14 cellular contexts compared by ENCODE assay signal in the genomic region with DNA sequence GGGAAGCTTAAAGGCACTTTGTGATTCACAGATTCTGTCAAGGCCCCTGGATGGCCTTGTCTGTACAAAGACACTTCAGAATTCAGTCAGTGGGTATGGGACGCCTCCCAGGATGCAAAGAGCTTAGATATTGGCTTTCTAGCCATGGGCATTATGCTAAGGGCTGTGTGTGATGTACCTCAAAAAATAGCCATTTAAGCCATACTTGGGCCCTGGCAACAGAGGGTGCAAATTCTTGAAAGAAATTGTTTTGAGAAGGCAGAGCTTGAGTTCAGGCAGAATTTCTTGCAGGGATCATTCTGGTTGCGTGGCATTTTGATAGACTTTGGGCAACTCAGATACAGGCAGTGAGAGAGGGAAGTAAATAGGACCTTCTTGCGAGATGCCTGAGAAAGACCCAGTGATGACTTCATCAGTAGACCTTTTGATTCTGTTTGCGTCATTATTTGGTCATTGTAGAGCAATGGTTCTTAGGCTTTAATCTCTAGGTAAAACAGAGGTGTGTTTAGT. TPM values are rescaled to one million over a fixed set of nuclear protein-coding genes. Genes with fewer than 3 reads are reported as not detected.
DNase-seq lines count a peak whose midpoint lies in the region; ATAC-seq and TF ChIP-seq lines count a peak whose summit lies in the region.
"Had no signal": no experiment of that assay in that cellular context is flagged by ENCODE, and none has a peak within 500 bp of the region (broad histone marks: within the 10 kb centered on the region; RNA-seq: fewer than 3 reads in every experiment).

No MANE protein-coding gene starts in this region.

- H3K4me2 ChIP-seq in OCI-LY1 (ENCODE audit: low read length): peak overlapping the region; percentile 80

- ATAC-seq in activated CD4-positive, alpha-beta T cell treated with anti-CD3 and anti-CD28 coated beads for 36 hours: peak; percentile 32
- ATAC-seq in central memory CD8-positive, alpha-beta T cell (replicated peaks; ENCODE audit: extremely low read depth, poor library complexity, severe bottlenecking): no peak
- no peak for ATAC-seq in stimulated activated naive B cell treated with anti-CD40 and anti-IgM and Interleukin-4, amounts not matched to agents 10 μg/mL and 1 μg/mL and 100 μg/mL, for 72 hours (replicated peaks)
- ATAC-seq in GM21381 (IDR thresholded peaks at IDR 0.05; ENCODE audit: unreplicated experiment) (no peak), GM21576 (IDR thresholded peaks at IDR 0.05; ENCODE audit: unreplicated experiment) (no peak)
- ATAC-seq: left ventricle myocardium superior had no signal

- H3K79me2 ChIP-seq in OCI-LY1 (ENCODE audit: insufficient read depth, low read length): peaks cover 73% of the 10 kb centered on the region

- H3K36me3 ChIP-seq in OCI-LY1 (ENCODE audit: insufficient read depth, low read length): peaks cover 36% of the 10 kb centered on the region

- POLR2A ChIA-PET in activated CD4-positive, alpha-beta T cell treated with anti-CD3 and anti-CD28 coated beads for 36 hours (lab: Charles Lee): interaction anchor here (0.6 to 1.0 kb wide), 3 partner anchors 14 to 587 kb away, joined by 3 to 6 read pairs (median 5); no protein-coding TSS in a partner anchor

- TF ChIP-seq CTCF in OCI-LY1 (IDR thresholded peaks at IDR 0.05; ENCODE audit: low read length): no peak

- H3K27ac ChIP-seq in OCI-LY1 (ENCODE audit: low read depth, low read length, poor library complexity, severe bottlenecking): peak overlapping the region; percentile 99

- peaks cover 53% of the 10 kb centered on the region for H3K36me3 Mint-ChIP-seq in activated CD4-positive, alpha-beta T cell treated with anti-CD3 and anti-CD28 coated beads for 36 hours (ENCODE audit: low read depth)
- peaks cover 26% of the 10 kb centered on the region for H3K36me3 Mint-ChIP-seq in central memory CD8-positive, alpha-beta T cell (ENCODE audit: insufficient read depth)
- H3K36me3 Mint-ChIP-seq in stimulated activated naive B cell treated with anti-CD40 and anti-IgM and Interleukin-4, amounts not matched to agents 10 μg/mL and 1 μg/mL and 100 μg/mL, for 72 hours: peaks cover 54 to 74% of the 10 kb centered on the region in 2 donors

- H3K4me1 ChIP-seq in OCI-LY1 (ENCODE audit: insufficient read depth, low read length, severe bottlenecking): peaks cover 80% of the 10 kb centered on the region

- H3F3A ChIP-seq in OCI-LY1 (ENCODE audit: insufficient read depth, low read length): 0 out of 2 replicates have a peak, but pooled peaks cover 6% of the 10 kb centered on the region

- H3K9me3 Mint-ChIP-seq in activated CD4-positive, alpha-beta T cell treated with anti-CD3 and anti-CD28 coated beads for 36 hours (ENCODE audit: low read depth): no peaks in the 10 kb centered on the region
- no peaks in the 10 kb centered on the region for H3K9me3 Mint-ChIP-seq in central memory CD8-positive, alpha-beta T cell
- peaks cover 0 to 3% of the 10 kb centered on the region in 2 donors for H3K9me3 Mint-ChIP-seq in stimulated activated naive B cell treated with anti-CD40 and anti-IgM and Interleukin-4, amounts not matched to agents 10 μg/mL and 1 μg/mL and 100 μg/mL, for 72 hours
- H3K9me3 Mint-ChIP-seq: H9 had no signal

- intact Hi-C loops in activated CD4-positive, alpha-beta T cell treated with anti-CD3 and anti-CD28 coated beads for 36 hours (cut with DNase I, micrococcal nuclease): loop anchor here (2.0 to 5.0 kb wide), 7 partner anchors 37 to 1937 kb away; a partner anchor contains a TSS

- no peaks in the 10 kb centered on the region for H4K20me1 ChIP-seq in OCI-LY1 (ENCODE audit: insufficient read depth, low read length)

- CTCF ChIA-PET in activated CD4-positive, alpha-beta T cell treated with anti-CD3 and anti-CD28 coated beads for 36 hours (lab: Charles Lee): interaction anchor here (0.6 to 0.7 kb wide), 3 partner anchors 25 to 47 kb away, joined by 3 to 4 read pairs (median 3); no protein-coding TSS in a partner anchor

- peak overlapping the region; percentile 77 for H3K9ac ChIP-seq in OCI-LY1 (ENCODE audit: low read length)

- peak overlapping the region; percentile 97 for H3K27ac Mint-ChIP-seq in activated CD4-positive, alpha-beta T cell treated with anti-CD3 and anti-CD28 coated beads for 36 hours
- peak overlapping the region; percentile 96 for H3K27ac Mint-ChIP-seq in central memory CD8-positive, alpha-beta T cell (ENCODE audit: low read depth)
- H3K27ac Mint-ChIP-seq in stimulated activated naive B cell treated with anti-CD40 and anti-IgM and Interleukin-4, amounts not matched to agents 10 μg/mL and 1 μg/mL and 100 μg/mL, for 72 hours: peak overlapping the region; percentile 93

- H3K4me3 Mint-ChIP-seq in activated CD4-positive, alpha-beta T cell treated with anti-CD3 and anti-CD28 coated beads for 36 hours: peak overlapping the region; percentile 96
- peak overlapping the region; percentile 93 for H3K4me3 Mint-ChIP-seq in central memory CD8-positive, alpha-beta T cell
- H3K4me3 Mint-ChIP-seq in stimulated activated naive B cell treated with anti-CD40 and anti-IgM and Interleukin-4, amounts not matched to agents 10 μg/mL and 1 μg/mL and 100 μg/mL, for 72 hours: peak overlapping the region; percentile 83 to 86

- no peaks in the 10 kb centered on the region for H3K27me3 ChIP-seq in OCI-LY1 (ENCODE audit: insufficient read depth, low read length)

- peak overlapping the region; percentile 91 for H3K4me3 ChIP-seq in OCI-LY1 (ENCODE audit: low read depth, low read length, poor library complexity, severe bottlenecking)

- H2AFZ ChIP-seq in OCI-LY1 (ENCODE audit: low read length): no peak overlapping the region

- H3K27me3 Mint-ChIP-seq in activated CD4-positive, alpha-beta T cell treated with anti-CD3 and anti-CD28 coated beads for 36 hours: no peaks in the 10 kb centered on the region
- H3K27me3 Mint-ChIP-seq in central memory CD8-positive, alpha-beta T cell: no peaks in the 10 kb centered on the region
- H3K27me3 Mint-ChIP-seq in stimulated activated naive B cell treated with anti-CD40 and anti-IgM and Interleukin-4, amounts not matched to agents 10 μg/mL and 1 μg/mL and 100 μg/mL, for 72 hours: no peaks in the 10 kb centered on the region

- no peaks in the 10 kb centered on the region for H3K9me2 ChIP-seq in OCI-LY1 (ENCODE audit: low read depth, low read length)

- peaks cover 78% of the 10 kb centered on the region for H3K4me1 Mint-ChIP-seq in activated CD4-positive, alpha-beta T cell treated with anti-CD3 and anti-CD28 coated beads for 36 hours
- H3K4me1 Mint-ChIP-seq in central memory CD8-positive, alpha-beta T cell: peaks cover 80% of the 10 kb centered on the region
- peaks cover 55 to 82% of the 10 kb centered on the region in 2 donors for H3K4me1 Mint-ChIP-seq in stimulated activated naive B cell treated with anti-CD40 and anti-IgM and Interleukin-4, amounts not matched to agents 10 μg/mL and 1 μg/mL and 100 μg/mL, for 72 hours

- 0 out of 2 replicates have a peak, but pooled peaks cover 5% of the 10 kb centered on the region for H3K9me3 ChIP-seq in OCI-LY1 (ENCODE audit: low read length)

- DNase-seq in activated CD4-positive, alpha-beta T cell treated with anti-CD3 and anti-CD28 coated beads for 36 hours: peak; percentile 65
- DNase-seq in activated CD4-positive, alpha-beta T cell treated with anti-CD3 and anti-CD28 coated beads, Interleukin-2, amount 50 U/mL, for 4 hours: no peak
- DNase-seq in central memory CD8-positive, alpha-beta T cell (ENCODE audit: low spot score in 2 of 2): no peak
- no peak for DNase-seq in stimulated activated naive B cell treated with anti-CD40 and anti-IgM and Interleukin-4, amounts not matched to agents 10 μg/mL and 1 μg/mL and 100 μg/mL, for 72 hours
- DNase-seq in hepatic stellate cell (ENCODE audit: low spot score): no peak
- DNase-seq: ACHN; activated CD8-positive, alpha-beta memory T cell treated with anti-CD3 and anti-CD28 coated beads, Interleukin-2, amount 50 U/mL, for 4 hours; left ventricle myocardium superior; NCI-H526; posterior cingulate gyrus had no signal

RNA-seq across cellular contexts. Expression of a gene that starts 3.9 kb away (rescaled TPM):
- 100 to 1,000 TPM; 277 to 526 TPM for total RNA-seq in activated CD4-positive, alpha-beta T cell treated with anti-CD3 and anti-CD28 coated beads for 36 hours
